16 cellular contexts compared by ENCODE assay signal in genomic region chr6:69868252-69868804, GRCh38. TPM values are rescaled to one million over a fixed set of nuclear protein-coding genes. Genes with fewer than 3 reads are reported as not detected.
A peak's percentile ranks its signal among the peaks of the same experiment; 100 is the strongest.
DNase-seq lines count a peak whose midpoint lies in the region; ATAC-seq, FAIRE-seq and TF ChIP-seq lines count a peak whose summit lies in the region.
"Had no signal": no experiment of that assay in that cellular context is flagged by ENCODE, and none has a peak within 500 bp of the region (broad histone marks: within the 10 kb centered on the region; RNA-seq: fewer than 3 reads in every experiment).

No MANE protein-coding gene starts in this region.

- H2BK120ac ChIP-seq in H9 (ENCODE audit: low read depth, low read length, poor library complexity, severe bottlenecking): no peak overlapping the region

- H3K4me1 ChIP-seq in H9 (ENCODE audit: insufficient read depth, low read length): no peaks in the 10 kb centered on the region
- peaks cover 10% of the 10 kb centered on the region for H3K4me1 ChIP-seq in astrocyte (ENCODE audit: insufficient read depth, low read length)
- peaks cover 22% of the 10 kb centered on the region for H3K4me1 ChIP-seq in neural progenitor cell
- H3K4me1 ChIP-seq in kidney (ENCODE audit: control insufficient read depth in 1 of 2, insufficient read depth in 1 of 2, low read depth in 1 of 2, low read length in 2 of 2): peaks cover 0 to 5% of the 10 kb centered on the region in 2 donors

- no peaks in the 10 kb centered on the region for H3K79me1 ChIP-seq in H9 (ENCODE audit: insufficient read depth, low read depth, low read length, poor library complexity, severe bottlenecking)

- peak overlapping the region; percentile 85 for H3K4me2 ChIP-seq in H9 (ENCODE audit: insufficient read depth, insufficient read length, low read length)
- peak overlapping the region; percentile 96 for H3K4me2 ChIP-seq in astrocyte (ENCODE audit: low read length)
- peak overlapping the region; percentile 99 for H3K4me2 ChIP-seq in neural progenitor cell

- no peak overlapping the region for H3K4ac ChIP-seq in H9 (ENCODE audit: low read depth, low read length)

- H3K9me3 Mint-ChIP-seq in H9: no peaks in the 10 kb centered on the region
- H3K9me3 Mint-ChIP-seq in astrocyte (ENCODE audit: unreplicated experiment): no peaks in the 10 kb centered on the region
- no peaks in the 10 kb centered on the region for H3K9me3 Mint-ChIP-seq in neural progenitor cell

- no peak overlapping the region for H3K18ac ChIP-seq in H9 (ENCODE audit: insufficient read length, low read depth, low read length)

- DNase-seq in DMS53 (lab: John Stamatoyannopoulos, UW): peak; percentile 11
- no peak for DNase-seq in DMS53 treated with DMSO at 0.1 percent for 48 hours (lab: John Stamatoyannopoulos, UW; ENCODE audit: unreplicated experiment)
- no peak for DNase-seq in H9
- no peak for DNase-seq in astrocyte (ENCODE audit: low read depth)
- DNase-seq in neural progenitor cell (ENCODE audit: low spot score): no peak
- no peak for DNase-seq in kidney
- DNase-seq: 8988T; MM.1S; NCI-H510A treated with DMSO at 0.1 percent for 48 hours; ovary; stimulated activated CD4-positive, alpha-beta T cell treated with anti-CD3 and anti-CD28 coated beads, Interleukin-4, amount 100 ng/mL, for 1 hour; testis had no signal

- no peak overlapping the region for H2BK12ac ChIP-seq in H9 (ENCODE audit: insufficient read length, low read depth, low read length)

- no peak; the same call in 2 of the 3 replicates for TF ChIP-seq CTCF in H9 (conservative IDR thresholded peaks at IDR 0.05)
- TF ChIP-seq CTCF in astrocyte (IDR thresholded peaks at IDR 0.05; ENCODE audit: insufficient read depth, low read depth, low read length): no peak
- no peak for TF ChIP-seq CTCF in neural progenitor cell (IDR thresholded peaks at IDR 0.05)
- TF ChIP-seq CTCF in kidney (IDR thresholded peaks at IDR 0.05; ENCODE audit: borderline replicate concordance, extremely low read depth, insufficient read depth): no peak

- H2BK15ac ChIP-seq in H9 (ENCODE audit: low read depth, low read length): no peak overlapping the region

- H3K9me3 ChIP-seq in H9 (ENCODE audit: control insufficient read depth, low read depth, low read length) (no peaks in the 10 kb centered on the region), astrocyte (ENCODE audit: insufficient read depth, low read depth, low read length) (no peaks in the 10 kb centered on the region), neural progenitor cell (ENCODE audit: low read depth) (no peaks in the 10 kb centered on the region), kidney (ENCODE audit: control insufficient read depth in 1 of 2, low read length in 2 of 2) (no peaks in the 10 kb centered on the region)
- H3K9me3 ChIP-seq: ovary, testis had no signal

- H4K91ac ChIP-seq in H9 (ENCODE audit: insufficient read length, low read depth, low read length): no peak overlapping the region

- H3K4me3 ChIP-seq in astrocyte (ENCODE audit: insufficient read depth, low read depth, low read length) (no peak overlapping the region), neural progenitor cell (peak overlapping the region; percentile 80), kidney (ENCODE audit: low read length in 2 of 2) (peak overlapping the region in 1 of 2 donors; percentile 70)

- H3K9ac ChIP-seq in H9 (ENCODE audit: extremely low read depth, insufficient read length, low read length) (no peak overlapping the region), astrocyte (ENCODE audit: low read length) (no peak overlapping the region), neural progenitor cell (no peak overlapping the region), kidney (ENCODE audit: low read length in 2 of 2) (no peak overlapping the region)

- no peak for FAIRE-seq in astrocyte (lab: Jason Lieb, UNC)
- FAIRE-seq in kidney (lab: Jason Lieb, UNC): no peak
- FAIRE-seq: islet of Langerhans had no signal

- H3K14ac ChIP-seq in H9 (ENCODE audit: insufficient read depth, low read length): no peak overlapping the region

- H3K23ac ChIP-seq in H9 (ENCODE audit: insufficient read length, low read depth, low read length): no peak overlapping the region

- H3K56ac ChIP-seq in H9 (ENCODE audit: insufficient read length, low read depth, low read length): no peak overlapping the region

- H2BK20ac ChIP-seq in H9 (ENCODE audit: low read depth, low read length, poor library complexity, severe bottlenecking): no peak overlapping the region

- H3T11ph ChIP-seq in H9 (ENCODE audit: low read length): no peak overlapping the region

- H3K4me3 Mint-ChIP-seq in H9 (peak overlapping the region; percentile 63 to 90; a peak in 4 of 5 replicates), astrocyte (ENCODE audit: unreplicated experiment) (peak overlapping the region; percentile 82), neural progenitor cell (peak overlapping the region; percentile 85)

- H3K36me3 ChIP-seq in astrocyte (ENCODE audit: insufficient read depth, low read length) (no peaks in the 10 kb centered on the region), neural progenitor cell (no peaks in the 10 kb centered on the region), kidney (ENCODE audit: control insufficient read depth in 1 of 2, insufficient read depth in 2 of 2, low read length in 2 of 2) (no peaks in the 10 kb centered on the region)
- H3K36me3 ChIP-seq: cardiac muscle cell, ovary had no signal

- peaks cover 13% of the 10 kb centered on the region for H3K23me2 ChIP-seq in H9 (ENCODE audit: insufficient read length, low read depth, low read length, poor library complexity, severe bottlenecking)

- H3K27ac Mint-ChIP-seq in H9 (no peak overlapping the region), astrocyte (ENCODE audit: unreplicated experiment) (no peak overlapping the region), neural progenitor cell (no peak overlapping the region)

- ATAC-seq in GM21423 (IDR thresholded peaks at IDR 0.05; ENCODE audit: unreplicated experiment) (no peak), HG03432 (IDR thresholded peaks at IDR 0.05; ENCODE audit: unreplicated experiment) (no peak)

- no peaks in the 10 kb centered on the region for H3K36me3 Mint-ChIP-seq in H9 (ENCODE audit: insufficient read depth in 1 of 3, low read depth in 3 of 3)
- no peaks in the 10 kb centered on the region for H3K36me3 Mint-ChIP-seq in astrocyte (ENCODE audit: low read depth, unreplicated experiment)
- H3K36me3 Mint-ChIP-seq in neural progenitor cell: no peaks in the 10 kb centered on the region

- no CpG with 5 or more reads among the region's 1 CpG for WGBS in H9 (ENCODE audit: extremely low coverage, insufficient read length, low lambda C conversion rate)

- H3K79me2 ChIP-seq in H9 (ENCODE audit: insufficient read depth, low read length): no peaks in the 10 kb centered on the region
- no peaks in the 10 kb centered on the region for H3K79me2 ChIP-seq in astrocyte (ENCODE audit: insufficient read depth, low read length)
- no peaks in the 10 kb centered on the region for H3K79me2 ChIP-seq in neural progenitor cell (ENCODE audit: low read depth)

- peaks cover 21% of the 10 kb centered on the region for H3F3A ChIP-seq in neural progenitor cell (ENCODE audit: low read depth)

- H3K27me3 Mint-ChIP-seq in H9 (ENCODE audit: low read depth) (peaks cover 64% of the 10 kb centered on the region), astrocyte (ENCODE audit: low read depth, unreplicated experiment) (peaks cover 20% of the 10 kb centered on the region), neural progenitor cell (ENCODE audit: insufficient read depth, low read depth) (peaks cover 14% of the 10 kb centered on the region)

- H2AFZ ChIP-seq in H9 (ENCODE audit: low read length) (no peak overlapping the region), astrocyte (ENCODE audit: low read depth, low read length) (no peak overlapping the region), neural progenitor cell (replicated peaks) (no peak overlapping the region)

- H3K27me3 ChIP-seq in H9 (ENCODE audit: insufficient read depth, low read length): peaks cover 16% of the 10 kb centered on the region; the same call in 1 of the 2 replicates
- H3K27me3 ChIP-seq in astrocyte (ENCODE audit: insufficient read depth, low read length): peaks cover 4% of the 10 kb centered on the region
- H3K27me3 ChIP-seq in neural progenitor cell: peaks cover 58% of the 10 kb centered on the region
- H3K27me3 ChIP-seq: ovary, testis had no signal

- H4K5ac ChIP-seq in H9 (ENCODE audit: insufficient read length, low read depth, low read length): no peak overlapping the region

- H2AK5ac ChIP-seq in H9 (ENCODE audit: insufficient read length, low read length): no peak overlapping the region

- no peak overlapping the region for H2BK5ac ChIP-seq in H9 (ENCODE audit: insufficient read length, low read length)

- H3K4me1 Mint-ChIP-seq in H9 (peaks cover 17% of the 10 kb centered on the region in 2 experiments), astrocyte (ENCODE audit: low read depth, unreplicated experiment) (peaks cover 8% of the 10 kb centered on the region), neural progenitor cell (peaks cover 23% of the 10 kb centered on the region)

- no peaks in the 10 kb centered on the region for H4K20me1 ChIP-seq in H9 (ENCODE audit: control insufficient read depth, insufficient read depth, insufficient read length)
- no peaks in the 10 kb centered on the region for H4K20me1 ChIP-seq in astrocyte (ENCODE audit: insufficient read depth, low read length)
- peaks cover 3% of the 10 kb centered on the region for H4K20me1 ChIP-seq in neural progenitor cell (ENCODE audit: low read depth)

- intact Hi-C loops in kidney (cut with DNase I): no loop called here

- H3K27ac ChIP-seq in H9 (ENCODE audit: insufficient read length, low read depth, low read length) (no peak overlapping the region), astrocyte (ENCODE audit: low read depth, low read length) (no peak overlapping the region), neural progenitor cell (no peak overlapping the region), kidney (ENCODE audit: low read depth in 2 of 2, low read length in 2 of 2) (no peak overlapping the region)
- H3K27ac ChIP-seq: cardiac muscle cell, ovary had no signal

- no peak overlapping the region for H4K8ac ChIP-seq in H9 (replicated peaks; ENCODE audit: insufficient read length, low read depth, low read length)

RNA-seq across cellular contexts. Expression of gene COL19A1, which starts 2.0 kb away (rescaled TPM):
- total RNA-seq in H9 (2021) (not detected in 2 replicates), astrocyte (0.10 and 0.18 TPM in 2 replicates), neural progenitor cell (ENCODE audit: low replicate concordance) (0.03 TPM in 1 of 2 replicates, not detected in the other), kidney (1.1 TPM)
- polyA plus RNA-seq in kidney (ENCODE audit: insufficient read depth, low read depth, low replicate concordance): 0.60 TPM
